ENCODE assay signal across 1 cellular context in genomic region chr9:94802795-94803194, GRCh38.
TF ChIP-seq lines count a peak whose summit lies in the region.

No MANE protein-coding gene starts in this region.

TF ChIP-seq in HepG2, 621 proteins besides CTCF, POLR2A, EP300 and RAD21 (continued from another document):
- TF ChIP-seq, protein P1, sequence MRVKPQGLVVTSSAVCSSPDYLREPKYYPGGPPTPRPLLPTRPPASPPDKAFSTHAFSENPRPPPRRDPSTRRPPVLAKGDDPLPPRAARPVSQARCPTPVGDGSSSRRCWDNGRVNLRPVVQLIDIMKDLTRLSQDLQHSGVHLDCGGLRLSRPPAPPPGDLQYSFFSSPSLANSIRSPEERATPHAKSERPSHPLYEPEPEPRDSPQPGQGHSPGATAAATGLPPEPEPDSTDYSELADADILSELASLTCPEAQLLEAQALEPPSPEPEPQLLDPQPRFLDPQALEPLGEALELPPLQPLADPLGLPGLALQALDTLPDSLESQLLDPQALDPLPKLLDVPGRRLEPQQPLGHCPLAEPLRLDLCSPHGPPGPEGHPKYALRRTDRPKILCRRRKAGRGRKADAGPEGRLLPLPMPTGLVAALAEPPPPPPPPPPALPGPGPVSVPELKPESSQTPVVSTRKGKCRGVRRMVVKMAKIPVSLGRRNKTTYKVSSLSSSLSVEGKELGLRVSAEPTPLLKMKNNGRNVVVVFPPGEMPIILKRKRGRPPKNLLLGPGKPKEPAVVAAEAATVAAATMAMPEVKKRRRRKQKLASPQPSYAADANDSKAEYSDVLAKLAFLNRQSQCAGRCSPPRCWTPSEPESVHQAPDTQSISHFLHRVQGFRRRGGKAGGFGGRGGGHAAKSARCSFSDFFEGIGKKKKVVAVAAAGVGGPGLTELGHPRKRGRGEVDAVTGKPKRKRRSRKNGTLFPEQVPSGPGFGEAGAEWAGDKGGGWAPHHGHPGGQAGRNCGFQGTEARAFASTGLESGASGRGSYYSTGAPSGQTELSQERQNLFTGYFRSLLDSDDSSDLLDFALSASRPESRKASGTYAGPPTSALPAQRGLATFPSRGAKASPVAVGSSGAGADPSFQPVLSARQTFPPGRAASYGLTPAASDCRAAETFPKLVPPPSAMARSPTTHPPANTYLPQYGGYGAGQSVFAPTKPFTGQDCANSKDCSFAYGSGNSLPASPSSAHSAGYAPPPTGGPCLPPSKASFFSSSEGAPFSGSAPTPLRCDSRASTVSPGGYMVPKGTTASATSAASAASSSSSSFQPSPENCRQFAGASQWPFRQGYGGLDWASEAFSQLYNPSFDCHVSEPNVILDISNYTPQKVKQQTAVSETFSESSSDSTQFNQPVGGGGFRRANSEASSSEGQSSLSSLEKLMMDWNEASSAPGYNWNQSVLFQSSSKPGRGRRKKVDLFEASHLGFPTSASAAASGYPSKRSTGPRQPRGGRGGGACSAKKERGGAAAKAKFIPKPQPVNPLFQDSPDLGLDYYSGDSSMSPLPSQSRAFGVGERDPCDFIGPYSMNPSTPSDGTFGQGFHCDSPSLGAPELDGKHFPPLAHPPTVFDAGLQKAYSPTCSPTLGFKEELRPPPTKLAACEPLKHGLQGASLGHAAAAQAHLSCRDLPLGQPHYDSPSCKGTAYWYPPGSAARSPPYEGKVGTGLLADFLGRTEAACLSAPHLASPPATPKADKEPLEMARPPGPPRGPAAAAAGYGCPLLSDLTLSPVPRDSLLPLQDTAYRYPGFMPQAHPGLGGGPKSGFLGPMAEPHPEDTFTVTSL (CRISPR knock-in tag; IDR thresholded peaks at IDR 0.05; ENCODE audit: borderline replicate concordance), result no peak
- no peak for TF ChIP-seq ZFYVE20 (CRISPR knock-in tag; IDR thresholded peaks at IDR 0.05; ENCODE audit: borderline replicate concordance, low read depth)
- TF ChIP-seq, protein P2, sequence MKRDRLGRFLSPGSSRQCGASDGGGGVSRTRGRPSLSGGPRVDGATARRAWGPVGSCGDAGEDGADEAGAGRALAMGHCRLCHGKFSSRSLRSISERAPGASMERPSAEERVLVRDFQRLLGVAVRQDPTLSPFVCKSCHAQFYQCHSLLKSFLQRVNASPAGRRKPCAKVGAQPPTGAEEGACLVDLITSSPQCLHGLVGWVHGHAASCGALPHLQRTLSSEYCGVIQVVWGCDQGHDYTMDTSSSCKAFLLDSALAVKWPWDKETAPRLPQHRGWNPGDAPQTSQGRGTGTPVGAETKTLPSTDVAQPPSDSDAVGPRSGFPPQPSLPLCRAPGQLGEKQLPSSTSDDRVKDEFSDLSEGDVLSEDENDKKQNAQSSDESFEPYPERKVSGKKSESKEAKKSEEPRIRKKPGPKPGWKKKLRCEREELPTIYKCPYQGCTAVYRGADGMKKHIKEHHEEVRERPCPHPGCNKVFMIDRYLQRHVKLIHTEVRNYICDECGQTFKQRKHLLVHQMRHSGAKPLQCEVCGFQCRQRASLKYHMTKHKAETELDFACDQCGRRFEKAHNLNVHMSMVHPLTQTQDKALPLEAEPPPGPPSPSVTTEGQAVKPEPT (CRISPR knock-in tag; IDR thresholded peaks at IDR 0.05; ENCODE audit: low read depth), result no peak
- TF ChIP-seq DMTF1 (CRISPR knock-in tag; IDR thresholded peaks at IDR 0.05), result no peak
- TF ChIP-seq KDM6A (CRISPR knock-in tag; IDR thresholded peaks at IDR 0.05; ENCODE audit: low read depth), result no peak
- TF ChIP-seq ZNF552 (CRISPR knock-in tag; IDR thresholded peaks at IDR 0.05; ENCODE audit: borderline replicate concordance), result no peak
- TF ChIP-seq ZBTB21 (CRISPR knock-in tag; IDR thresholded peaks at IDR 0.05), result no peak
- TF ChIP-seq ZNF546 (CRISPR knock-in tag; conservative IDR thresholded peaks at IDR 0.05), result no peak
